ENCODE assay signal across 15 cellular contexts in genomic region chr2:127134833-127135830, GRCh38. TPM values are rescaled to one million over a fixed set of nuclear protein-coding genes. Genes with fewer than 3 reads are reported as not detected.
DNase-seq lines count a peak whose midpoint lies in the region; ATAC-seq, FAIRE-seq and TF ChIP-seq lines count a peak whose summit lies in the region.
"Had no signal": no experiment of that assay in that cellular context is flagged by ENCODE, and none has a peak within 500 bp of the region (broad histone marks: within the 10 kb centered on the region; RNA-seq: fewer than 3 reads in every experiment).

No MANE protein-coding gene starts in this region.

- peak; percentile 56 for ATAC-seq in HG03039 (IDR thresholded peaks at IDR 0.05; ENCODE audit: unreplicated experiment)
- ATAC-seq in naive thymus-derived CD4-positive, alpha-beta T cell = peak; percentile 67
- ATAC-seq in GM18870 (IDR thresholded peaks at IDR 0.05; ENCODE audit: unreplicated experiment) = no peak

- no peak for TF ChIP-seq POLR2A in H1 (IDR thresholded peaks at IDR 0.05; ENCODE audit: control extremely low read depth in 1 of 2, low read depth in 2 of 2, low read length in 2 of 2)

- H3K79me2 ChIP-seq in H1 (ENCODE audit: control insufficient read depth in 1 of 2, insufficient read depth in 2 of 2, low read length in 2 of 2) = no peaks in the 10 kb centered on the region
- H3K79me2 ChIP-seq: parathyroid adenoma had no signal

- H3K9me3 ChIP-seq in H1 (ENCODE audit: insufficient read depth in 2 of 2, low read depth in 1 of 2, low read length in 1 of 2) = 0 out of 4 replicates have a peak, but pooled peaks cover 0 to 6% of the 10 kb centered on the region in 2 experiments
- H3K9me3 ChIP-seq in naive thymus-derived CD4-positive, alpha-beta T cell (ENCODE audit: control insufficient read depth in 2 of 3, low read length in 3 of 3) = no peaks in the 10 kb centered on the region
- H3K9me3 ChIP-seq: thoracic aorta had no signal

- intact Hi-C loops in naive thymus-derived CD4-positive, alpha-beta T cell (cut with micrococcal nuclease) = no loop called here

- H3K36me3 Mint-ChIP-seq in naive thymus-derived CD4-positive, alpha-beta T cell = no peaks in the 10 kb centered on the region
- H3K36me3 Mint-ChIP-seq: CD8-positive, alpha-beta memory T cell had no signal

- TF ChIP-seq RAD21 in H1 (IDR thresholded peaks at IDR 0.05 in 1 of 2, conservative IDR thresholded peaks at IDR 0.05 in 1 of 2; ENCODE audit: low read depth in 2 of 2, low read length in 2 of 2) = no peak

- no peaks in the 10 kb centered on the region for H4K20me1 ChIP-seq in H1 (replicated peaks in 1 of 2; ENCODE audit: control insufficient read depth in 1 of 2, insufficient read depth in 2 of 2, low read length in 2 of 2)

- CTCF ChIA-PET in GM10248 (lab: Yijun Ruan, JAX) (interaction anchor here (1.2 to 1.5 kb wide), 3 partner anchors 9 to 23 kb away, joined by 3 to 4 read pairs (median 3); no protein-coding TSS in a partner anchor), H1 (lab: Charles Lee; ENCODE audit: partially characterized antibody) (interaction anchor here (0.6 to 1.3 kb wide), 4 partner anchors 11 to 191 kb away, joined by 3 read pairs; no protein-coding TSS in a partner anchor)
- CTCF ChIA-PET in naive thymus-derived CD4-positive, alpha-beta T cell (lab: Charles Lee) = interaction anchor here (0.6 kb wide), 1 partner anchor 18 kb away, joined by 6 read pairs; no protein-coding TSS in a partner anchor

- H3K79me1 ChIP-seq in H1 (ENCODE audit: low read depth, low read length) = no peaks in the 10 kb centered on the region

- H2BK120ac ChIP-seq in H1 (replicated peaks; ENCODE audit: low read depth, low read length) = no peak overlapping the region

- no peak overlapping the region for H4K5ac ChIP-seq in H1 (ENCODE audit: insufficient read length, low read depth, low read length)

- peaks cover 0 to 7% (median 0%) of the 10 kb centered on the region in 7 donors for H3K4me1 Mint-ChIP-seq in naive thymus-derived CD4-positive, alpha-beta T cell
- H3K4me1 Mint-ChIP-seq: CD8-positive, alpha-beta memory T cell had no signal

- H3K27ac Mint-ChIP-seq in naive thymus-derived CD4-positive, alpha-beta T cell = no peak overlapping the region
- H3K27ac Mint-ChIP-seq: activated T-helper 1 cell treated with anti-CD3 and anti-CD28 coated beads, Interleukin-12 subunit alpha, Interleukin-12 subunit beta, Interleukin-2, Interleukin-4 antibody, amounts not matched to agents 30 ng/mL and 10 ng/mL and 1 ng/mL, durations not matched to agents 14 hours and 24 hours and 36 hours had no signal

- no peak overlapping the region for H3K4me3 Mint-ChIP-seq in naive thymus-derived CD4-positive, alpha-beta T cell
- H3K4me3 Mint-ChIP-seq: activated T-helper 1 cell treated with anti-CD3 and anti-CD28 coated beads, Interleukin-12 subunit alpha, Interleukin-12 subunit beta, Interleukin-2, Interleukin-4 antibody, amounts not matched to agents 30 ng/mL and 10 ng/mL and 1 ng/mL, durations not matched to agents 14 hours and 24 hours and 36 hours; CD8-positive, alpha-beta memory T cell had no signal

- no peak overlapping the region; the same call in 1 of the 2 replicates for H2BK5ac ChIP-seq in H1 (ENCODE audit: low read depth, low read length)

- H2AK5ac ChIP-seq in H1 (ENCODE audit: low read depth, low read length) = no peak overlapping the region

- no peak overlapping the region for H3K18ac ChIP-seq in H1 (ENCODE audit: extremely low read depth, low read length)

- no peak for TF ChIP-seq EP300 in H1 (IDR thresholded peaks at IDR 0.05; ENCODE audit: borderline replicate concordance in 1 of 2, low read depth in 2 of 2, low read length in 2 of 2)

- H3K14ac ChIP-seq in H1 (ENCODE audit: insufficient read length) = no peak overlapping the region

- H3K27ac ChIP-seq in H1 (ENCODE audit: low read depth, low read length) = no peak overlapping the region
- no peak overlapping the region for H3K27ac ChIP-seq in naive thymus-derived CD4-positive, alpha-beta T cell (ENCODE audit: low read depth, low read length)
- H3K27ac ChIP-seq: parathyroid adenoma, thoracic aorta had no signal

- H3K4me3 ChIP-seq in H1 (ENCODE audit: extremely low read depth in 1 of 4, insufficient read depth in 2 of 4, low read depth in 3 of 4, low read length in 4 of 4) = no peak overlapping the region
- no peak overlapping the region for H3K4me3 ChIP-seq in naive thymus-derived CD4-positive, alpha-beta T cell (ENCODE audit: low read length)
- H3K4me3 ChIP-seq: thoracic aorta had no signal

- no peak overlapping the region for H3K9ac ChIP-seq in H1 (replicated peaks in 1 of 4; ENCODE audit: extremely low read depth in 1 of 4, low read depth in 3 of 4, low read length in 3 of 4)
- H3K9ac ChIP-seq: parathyroid adenoma had no signal

- H3K23ac ChIP-seq in H1 (ENCODE audit: insufficient read length) = no peak overlapping the region

- H3K56ac ChIP-seq in H1 (replicated peaks; ENCODE audit: insufficient read length, low read depth, low read length) = no peak overlapping the region

- no peaks in the 10 kb centered on the region for H3K27me3 ChIP-seq in H1 (replicated peaks in 1 of 4; ENCODE audit: control insufficient read depth in 3 of 4, extremely low read depth in 1 of 4, insufficient read depth in 3 of 4, low read length in 3 of 4)
- no peaks in the 10 kb centered on the region for H3K27me3 ChIP-seq in naive thymus-derived CD4-positive, alpha-beta T cell (ENCODE audit: control insufficient read depth in 2 of 2, insufficient read depth in 2 of 2, low read length in 2 of 2)

- H2AFZ ChIP-seq in H1 (ENCODE audit: low read length) = 0 out of 2 replicates have a peak overlapping the region, but pooled peaks have one; percentile 39
- H2AFZ ChIP-seq: parathyroid adenoma had no signal

- H3K4ac ChIP-seq in H1 (replicated peaks; ENCODE audit: insufficient read length, low read depth, low read length) = no peak overlapping the region

- no peak for FAIRE-seq in H1 (lab: Jason Lieb, UNC)

- peak overlapping the region; percentile 57; the same call in 1 of the 2 replicates for H4K8ac ChIP-seq in H1 (ENCODE audit: extremely low read depth, insufficient read depth, low read length)

- POLR2A ChIA-PET in GM10248 (lab: Yijun Ruan, JAX) (no interaction called here), H1 (lab: Charles Lee; ENCODE audit: partially characterized antibody) (no interaction called here)
- POLR2A ChIA-PET in naive thymus-derived CD4-positive, alpha-beta T cell (lab: Charles Lee) = no interaction called here

- no peak overlapping the region for H2BK12ac ChIP-seq in H1 (ENCODE audit: low read depth, low read length)

- WGBS in H1 (ENCODE audit: extremely low coverage in 1 of 2, insufficient coverage in 1 of 2, insufficient read length in 1 of 2, insufficient replicate concordance in 2 of 2, low coverage in 1 of 2, low lambda C conversion rate in 2 of 2, missing lambda C conversion rate in 1 of 2), 2 experiments = 88% methylated on average over 14 of the region's 15 CpGs; no CpG with 5 or more reads in 1 of the 2 experiments

- H3K4me2 ChIP-seq in H1 (ENCODE audit: insufficient read depth in 1 of 2, low read depth in 2 of 2, low read length in 2 of 2) = no peak overlapping the region

- TF ChIP-seq CTCF in GM10248 (IDR thresholded peaks at IDR 0.05; ENCODE audit: control extremely low read depth, extremely low read depth, low read depth, missing control alignments) (no peak), H1 (IDR thresholded peaks at IDR 0.05; ENCODE audit: control extremely low read depth in 1 of 3, insufficient read depth in 1 of 3, low read depth in 1 of 3, low read length in 3 of 3) (no peak)

- H2BK15ac ChIP-seq in H1 (ENCODE audit: low read length) = no peak overlapping the region

- no peaks in the 10 kb centered on the region for H3K4me1 ChIP-seq in H1 (replicated peaks in 1 of 4; ENCODE audit: control insufficient read depth in 3 of 4, insufficient read depth in 4 of 4, low read length in 3 of 4)
- H3K4me1 ChIP-seq in naive thymus-derived CD4-positive, alpha-beta T cell (ENCODE audit: control insufficient read depth in 2 of 2, insufficient read depth in 2 of 2, low read length in 2 of 2) = no peaks in the 10 kb centered on the region
- H3K4me1 ChIP-seq: parathyroid adenoma had no signal

- DNase-seq in GM10248 (ENCODE audit: extremely low spot score) (peak; percentile 52), H1 (ENCODE audit: low read depth in 1 of 2, low spot score in 2 of 2) (peak in 1 of 2 experiments; percentile 43), cortex of kidney (lab: John Stamatoyannopoulos, UW) (no peak), GF-D8 (lab: John Stamatoyannopoulos, UW) (no peak), ureter (ENCODE audit: low spot score) (no peak)
- no peak for DNase-seq in naive thymus-derived CD4-positive, alpha-beta T cell
- DNase-seq: activated CD4-positive, CD25-positive, alpha-beta regulatory T cell treated with anti-CD3 and anti-CD28 coated beads, Interleukin-2, amount 50 U/mL, for 72 hours; CD8-positive, alpha-beta memory T cell; NCI-H2029 treated with DMSO at 0.1 percent for 48 hours; SHP77 had no signal

- no peak overlapping the region for H2BK20ac ChIP-seq in H1 (ENCODE audit: low read length)

- H3K36me3 ChIP-seq in H1 (ENCODE audit: control insufficient read depth in 2 of 4, insufficient read depth in 4 of 4, low read length in 3 of 4) = no peaks in the 10 kb centered on the region
- no peaks in the 10 kb centered on the region for H3K36me3 ChIP-seq in naive thymus-derived CD4-positive, alpha-beta T cell (ENCODE audit: control insufficient read depth in 2 of 3, insufficient read depth in 3 of 3, low read length in 3 of 3)
- H3K36me3 ChIP-seq: thoracic aorta had no signal

- H3K9me3 Mint-ChIP-seq in naive thymus-derived CD4-positive, alpha-beta T cell = no peaks in the 10 kb centered on the region
- H3K9me3 Mint-ChIP-seq: activated T-helper 1 cell treated with anti-CD3 and anti-CD28 coated beads, Interleukin-12 subunit alpha, Interleukin-12 subunit beta, Interleukin-2, Interleukin-4 antibody, amounts not matched to agents 30 ng/mL and 10 ng/mL and 1 ng/mL, durations not matched to agents 14 hours and 24 hours and 36 hours; CD8-positive, alpha-beta memory T cell had no signal

- H4K91ac ChIP-seq in H1 (replicated peaks; ENCODE audit: insufficient read length, low read length) = no peak overlapping the region

- H3K27me3 Mint-ChIP-seq in naive thymus-derived CD4-positive, alpha-beta T cell = peaks cover 0 to 13% (median 3%) of the 10 kb centered on the region in 5 donors

- no peaks in the 10 kb centered on the region for H3K23me2 ChIP-seq in H1 (ENCODE audit: low read depth, low read length)

RNA-seq across cellular contexts. Expression of gene BIN1, which starts 28.2 kb away (rescaled TPM):
- total RNA-seq in H1 (2021; fragmentation: NEBNext Ultra II Directional; extraction: Animal tissue kit (Norgen Biotek cat#: 25700)) = 35.6 and 41.9 TPM in 2 replicates
- polyA plus RNA-seq in H1 (2011; rRNA removed) = 23.6 and 35.1 TPM in 2 replicates
- 39.0 TPM for polyA plus RNA-seq in H1 (2011; cell fraction: cytosol; rRNA removed)
- 102 TPM for polyA plus RNA-seq in H1 (2011; cell fraction: nucleus; rRNA removed)
- 35.4 to 47.3 TPM (median 43.6 TPM) in 4 replicates for polyA plus RNA-seq in H1 (2012, experiment 1 of 2)
- 30.3 TPM for polyA plus RNA-seq in H1 (2012, experiment 2 of 2)
- polyA plus RNA-seq in H1 (2013, experiment 1 of 2) = 32.3 TPM
- 31.5 TPM for polyA plus RNA-seq in H1 (2013, experiment 2 of 2)
- polyA minus RNA-seq in H1 (2011; rRNA and poly(A)+ RNA removed) = 14.7 and 16.2 TPM in 2 replicates
- polyA minus RNA-seq in H1 (2011; cell fraction: cytosol; rRNA and poly(A)+ RNA removed) = 14.2 TPM
- 19.4 TPM for polyA minus RNA-seq in H1 (2011; cell fraction: nucleus; rRNA and poly(A)+ RNA removed)
- 100 to 1,000 TPM; 103 to 120 (median 109) TPM for total RNA-seq in naive thymus-derived CD4-positive, alpha-beta T cell
- polyA plus RNA-seq in naive thymus-derived CD4-positive, alpha-beta T cell = 100 to 1,000 TPM; 158 to 161 TPM
- 51.6 TPM for total RNA-seq in ureter
